ENCODE assay signal across 2 cellular contexts in the genomic region with DNA sequence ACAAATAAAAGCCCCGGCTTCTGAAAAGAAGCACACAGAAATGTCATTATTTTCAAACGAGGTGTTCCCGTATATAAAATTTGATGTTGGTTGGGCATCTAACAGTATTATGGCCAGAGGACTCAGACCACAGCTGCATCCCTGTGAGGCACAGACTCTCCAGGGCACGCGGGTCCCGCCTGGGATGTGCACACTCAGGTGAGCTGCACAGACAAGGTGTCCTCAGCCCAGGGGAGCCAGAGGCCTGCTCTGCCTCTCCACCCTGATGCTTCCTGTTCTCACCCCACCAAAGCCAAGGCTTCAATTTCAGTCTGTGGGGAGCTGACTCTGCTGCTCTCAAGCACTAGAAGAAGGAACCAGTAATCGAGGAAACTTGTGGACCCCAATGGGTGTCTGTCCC.
TF ChIP-seq lines count a peak whose summit lies in the region.

No MANE protein-coding gene starts in this region.

TF ChIP-seq in liver, 16 proteins besides CTCF, POLR2A, EP300 and RAD21:
- TF ChIP-seq YY1 (IDR thresholded peaks at IDR 0.05) = no peak
- TF ChIP-seq SP1 (IDR thresholded peaks at IDR 0.05) = no peak
- TF ChIP-seq TAF1 (conservative IDR thresholded peaks at IDR 0.05) = no peak

TF ChIP-seq in HepG2, 621 proteins besides CTCF, POLR2A, EP300 and RAD21:
- TF ChIP-seq HOXA3 (CRISPR knock-in tag; IDR thresholded peaks at IDR 0.05) = no peak
